ENCODE assay signal across 10 cellular contexts in the genomic region with DNA sequence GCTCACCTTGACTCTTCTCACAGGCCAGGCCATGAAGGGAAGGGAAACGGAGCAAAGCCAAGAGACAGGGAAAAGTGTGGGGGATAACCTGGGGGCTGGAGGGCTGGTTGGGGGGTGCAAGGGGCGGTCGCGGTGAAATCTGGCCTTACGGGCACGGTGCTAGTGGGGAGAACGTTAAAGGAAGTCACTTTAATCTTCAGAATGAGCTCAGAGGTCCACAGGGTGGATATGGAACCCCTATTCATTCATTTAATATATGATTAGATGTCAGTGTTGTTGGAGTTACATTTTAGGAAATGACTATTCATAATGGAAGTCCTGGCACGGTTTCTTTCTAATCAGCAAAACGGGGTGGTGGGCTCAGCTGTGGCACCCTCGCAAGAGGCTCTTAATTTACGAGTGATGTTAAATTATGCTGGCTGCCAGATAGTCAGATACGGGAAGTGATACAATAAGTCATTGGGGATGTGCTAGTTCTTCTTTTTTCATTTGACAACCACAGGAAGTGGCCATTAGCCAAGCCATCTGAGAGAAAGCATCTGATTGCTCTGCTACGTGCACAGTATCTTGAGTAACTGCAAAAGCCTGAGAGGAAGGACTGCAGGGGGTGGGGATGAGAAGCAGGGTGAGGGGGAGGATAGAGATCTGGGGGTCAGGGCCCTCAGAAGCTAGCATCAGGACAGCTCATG.
DNase-seq lines count a peak whose midpoint lies in the region; ATAC-seq, FAIRE-seq and TF ChIP-seq lines count a peak whose summit lies in the region.
"Had no signal": no experiment of that assay in that cellular context is flagged by ENCODE, and none has a peak within 500 bp of the region (broad histone marks: within the 10 kb centered on the region; RNA-seq: fewer than 3 reads in every experiment).

No MANE protein-coding gene starts in this region.

- no peak overlapping the region for H3K9ac ChIP-seq in kidney (ENCODE audit: low read length in 2 of 2)

- intact Hi-C loops in kidney (cut with DNase I) = no loop called here
- intact Hi-C loops in esophagus muscularis mucosa (cut with DNase I) = no loop called here

- no peaks in the 10 kb centered on the region for H3K36me3 ChIP-seq in brain microvascular endothelial cell (replicated peaks)
- H3K36me3 ChIP-seq in kidney (ENCODE audit: control insufficient read depth in 1 of 2, insufficient read depth in 2 of 2, low read length in 2 of 2) = no peaks in the 10 kb centered on the region
- H3K36me3 ChIP-seq in esophagus muscularis mucosa = no peaks in the 10 kb centered on the region
- H3K36me3 ChIP-seq: cardiac muscle cell had no signal

- H3K9me3 ChIP-seq in kidney (ENCODE audit: control insufficient read depth in 1 of 2, low read length in 2 of 2) = no peaks in the 10 kb centered on the region
- H3K9me3 ChIP-seq in esophagus muscularis mucosa = no peaks in the 10 kb centered on the region

- H3K27me3 ChIP-seq in brain microvascular endothelial cell (replicated peaks) = no peaks in the 10 kb centered on the region
- H3K27me3 ChIP-seq in esophagus muscularis mucosa = peaks cover 0 to 14% (median 0%) of the 10 kb centered on the region in 4 donors
- H3K27me3 ChIP-seq: cardiac muscle cell had no signal

- in situ Hi-C loops in brain microvascular endothelial cell (cut with HindIII; ENCODE audit: low pct_ligation_motif_present, low sequenced_read_pairs) = no loop called here

- TF ChIP-seq CTCF in brain microvascular endothelial cell (IDR thresholded peaks at IDR 0.05; ENCODE audit: low read depth, low read length, missing control alignments) = no peak
- TF ChIP-seq CTCF in kidney (IDR thresholded peaks at IDR 0.05; ENCODE audit: borderline replicate concordance, extremely low read depth, insufficient read depth) = no peak
- no peak for TF ChIP-seq CTCF in esophagus muscularis mucosa (IDR thresholded peaks at IDR 0.05)

- H3K27ac ChIP-seq in brain microvascular endothelial cell (no peak overlapping the region), kidney (ENCODE audit: low read depth in 2 of 2, low read length in 2 of 2) (no peak overlapping the region), esophagus muscularis mucosa (replicated peaks in 1 of 4) (no peak overlapping the region)
- H3K27ac ChIP-seq: cardiac muscle cell had no signal

- no peak for TF ChIP-seq POLR2A in esophagus muscularis mucosa (IDR thresholded peaks at IDR 0.05; ENCODE audit: low read depth)

- 58% methylated on average over 13 of the region's 13 CpGs for WGBS in esophagus muscularis mucosa

- no peak for TF ChIP-seq EP300 in esophagus muscularis mucosa (IDR thresholded peaks at IDR 0.05)

- ATAC-seq in GM21515 (IDR thresholded peaks at IDR 0.05; ENCODE audit: unreplicated experiment) = peak; percentile 98
- ATAC-seq: HCT116 had no signal

- H3K4me3 ChIP-seq in brain microvascular endothelial cell (ENCODE audit: low read depth, low read length) = no peak overlapping the region
- H3K4me3 ChIP-seq in kidney (ENCODE audit: low read length in 2 of 2) = no peak overlapping the region
- H3K4me3 ChIP-seq in esophagus muscularis mucosa = no peak overlapping the region
- H3K4me3 ChIP-seq: cardiac muscle cell had no signal

- H3K4me1 ChIP-seq in kidney (ENCODE audit: control insufficient read depth in 1 of 2, insufficient read depth in 1 of 2, low read depth in 1 of 2, low read length in 2 of 2) = peaks cover 0 to 5% of the 10 kb centered on the region in 2 donors
- peaks cover 0 to 10% (median 8%) of the 10 kb centered on the region in 4 donors for H3K4me1 ChIP-seq in esophagus muscularis mucosa

- no peak for FAIRE-seq in kidney (lab: Jason Lieb, UNC)

- peak; percentile 60 for DNase-seq in GDM1 (lab: John Stamatoyannopoulos, UW)
- DNase-seq in HT1080 (ENCODE audit: low read depth) = peak; percentile 52
- DNase-seq in brain microvascular endothelial cell = peak; percentile 14
- DNase-seq in putamen (ENCODE audit: low spot score) = peak; percentile 59
- DNase-seq in kidney = no peak
- DNase-seq in DMS153 treated with DMSO at 0.1 percent for 48 hours (lab: John Stamatoyannopoulos, UW; ENCODE audit: unreplicated experiment) = no peak
- DNase-seq in esophagus muscularis mucosa (ENCODE audit: extremely low spot score) = no peak

Comparison
In these comparisons a context has a peak if more than half of its experiments do, and no peak if none do; other contexts are left out.
1. DNase-seq: peak in GDM1 (single experiment), HT1080 (single experiment), brain microvascular endothelial cell (single experiment) and putamen (single experiment); none in kidney (single experiment), DMS153 treated with DMSO at 0.1 percent for 48 hours (single experiment) and esophagus muscularis mucosa (single experiment).